ENCODE assay signal across 11 cellular contexts in the genomic region with DNA sequence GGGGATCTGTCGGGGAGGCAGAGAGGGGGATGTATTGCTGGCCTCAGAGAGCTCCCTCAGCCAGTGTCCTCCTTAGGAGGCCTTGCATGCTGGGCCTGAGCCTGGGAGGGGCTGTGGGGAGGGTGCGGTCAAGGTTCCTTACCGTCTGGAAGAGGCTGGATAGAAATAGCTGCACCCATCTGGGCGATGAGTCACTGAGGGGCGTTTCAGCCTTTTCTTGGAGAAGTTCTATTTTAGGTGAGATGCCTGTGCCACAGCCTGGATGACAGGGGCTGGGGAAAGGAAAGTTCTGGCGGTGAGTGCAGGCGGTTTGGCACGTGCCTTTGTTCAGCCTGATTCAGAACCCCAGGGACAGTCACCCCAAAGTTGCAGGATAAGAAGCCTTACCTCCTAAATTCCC. TPM values are rescaled to one million over a fixed set of nuclear protein-coding genes. Genes with fewer than 3 reads are reported as not detected.
A peak's percentile ranks its signal among the peaks of the same experiment; 100 is the strongest.
DNase-seq lines count a peak whose midpoint lies in the region; FAIRE-seq and TF ChIP-seq lines count a peak whose summit lies in the region.
"Had no signal": no experiment of that assay in that cellular context is flagged by ENCODE, and none has a peak within 500 bp of the region (broad histone marks: within the 10 kb centered on the region; RNA-seq: fewer than 3 reads in every experiment).

No MANE protein-coding gene starts in this region.

- no peak for TF ChIP-seq CTCF in astrocyte (IDR thresholded peaks at IDR 0.05; ENCODE audit: insufficient read depth, low read depth, low read length)
- TF ChIP-seq CTCF in prostate gland (IDR thresholded peaks at IDR 0.05) = no peak
- no peak for TF ChIP-seq CTCF in ovary (IDR thresholded peaks at IDR 0.05)

- H3K27ac ChIP-seq in BLaER1 (no peak overlapping the region), astrocyte (ENCODE audit: low read depth, low read length) (no peak overlapping the region), prostate gland (no peak overlapping the region), ovary (no peak overlapping the region)
- H3K27ac ChIP-seq: neural progenitor cell had no signal

- DNase-seq in KBM-7 (peak; percentile 65), astrocyte (ENCODE audit: low read depth) (peak; percentile 81), kidney tubule cell (ENCODE audit: low spot score) (peak; percentile 39), prostate gland (ENCODE audit: low spot score) (no peak), ovary (no peak), C1 segment of cervical spinal cord (lab: John Stamatoyannopoulos, UW) (no peak), NCI-H2196 treated with DMSO at 0.1 percent for 48 hours (lab: John Stamatoyannopoulos, UW; ENCODE audit: unreplicated experiment) (no peak)
- DNase-seq: NCI-H524 treated with DMSO at 0.1 percent for 48 hours; stimulated activated CD4-positive, alpha-beta T cell treated with anti-CD3 and anti-CD28 coated beads, Interleukin-2, amount 100 ng/mL, for 24 hours had no signal

- peak; percentile 80 for FAIRE-seq in astrocyte (lab: Jason Lieb, UNC)

- peaks cover 8% of the 10 kb centered on the region for H3K4me1 ChIP-seq in BLaER1
- peaks cover 7% of the 10 kb centered on the region for H3K4me1 ChIP-seq in astrocyte (ENCODE audit: insufficient read depth, low read length)
- H3K4me1 ChIP-seq in prostate gland (replicated peaks) = no peaks in the 10 kb centered on the region
- H3K4me1 ChIP-seq in ovary (ENCODE audit: insufficient read depth) = peaks cover 2% of the 10 kb centered on the region
- H3K4me1 ChIP-seq: neural progenitor cell had no signal

- no peak overlapping the region for H3K4me3 Mint-ChIP-seq in astrocyte (ENCODE audit: unreplicated experiment)
- H3K4me3 Mint-ChIP-seq: neural progenitor cell had no signal

- H3K4me2 ChIP-seq in BLaER1 (peak overlapping the region; percentile 36), astrocyte (ENCODE audit: low read length) (peak overlapping the region; percentile 30)
- H3K4me2 ChIP-seq: neural progenitor cell had no signal

- no peaks in the 10 kb centered on the region for H3K79me2 ChIP-seq in astrocyte (ENCODE audit: insufficient read depth, low read length)

- H2AFZ ChIP-seq in astrocyte (ENCODE audit: low read depth, low read length) = peak overlapping the region; percentile 32
- H2AFZ ChIP-seq: neural progenitor cell had no signal

- H3K27ac Mint-ChIP-seq in astrocyte (ENCODE audit: unreplicated experiment) = peak overlapping the region; percentile 62
- H3K27ac Mint-ChIP-seq: neural progenitor cell had no signal

- TF ChIP-seq EP300 in ovary (IDR thresholded peaks at IDR 0.05) = no peak

- H3K4me1 Mint-ChIP-seq in astrocyte (ENCODE audit: low read depth, unreplicated experiment) = peaks cover 15% of the 10 kb centered on the region

- H3K27me3 ChIP-seq in BLaER1 = no peaks in the 10 kb centered on the region
- H3K27me3 ChIP-seq in astrocyte (ENCODE audit: insufficient read depth, low read length) = no peaks in the 10 kb centered on the region
- no peaks in the 10 kb centered on the region for H3K27me3 ChIP-seq in prostate gland (replicated peaks; ENCODE audit: insufficient read depth)
- H3K27me3 ChIP-seq in ovary = no peaks in the 10 kb centered on the region
- H3K27me3 ChIP-seq: neural progenitor cell had no signal

- H3K9me3 ChIP-seq in BLaER1 (no peaks in the 10 kb centered on the region), astrocyte (ENCODE audit: insufficient read depth, low read depth, low read length) (no peaks in the 10 kb centered on the region), prostate gland (no peaks in the 10 kb centered on the region), ovary (no peaks in the 10 kb centered on the region)

- no peaks in the 10 kb centered on the region for H3K9me3 Mint-ChIP-seq in astrocyte (ENCODE audit: unreplicated experiment)
- H3K9me3 Mint-ChIP-seq: neural progenitor cell had no signal

- H3K9ac ChIP-seq in BLaER1 = no peak overlapping the region
- no peak overlapping the region for H3K9ac ChIP-seq in astrocyte (ENCODE audit: low read length)
- H3K9ac ChIP-seq: neural progenitor cell had no signal

- H3K36me3 ChIP-seq in BLaER1 (no peaks in the 10 kb centered on the region), astrocyte (ENCODE audit: insufficient read depth, low read length) (no peaks in the 10 kb centered on the region), prostate gland (no peaks in the 10 kb centered on the region), ovary (no peaks in the 10 kb centered on the region)
- H3K36me3 ChIP-seq: neural progenitor cell had no signal

- no peaks in the 10 kb centered on the region for H3K27me3 Mint-ChIP-seq in astrocyte (ENCODE audit: low read depth, unreplicated experiment)

- TF ChIP-seq POLR2A in prostate gland (IDR thresholded peaks at IDR 0.05) (no peak), ovary (IDR thresholded peaks at IDR 0.05) (no peak)

- in situ Hi-C loops in KBM-7 (cut with MboI; ENCODE audit: low pct_unique_long_range_greater_than_20kb, low sequenced_read_pairs) = no loop called here

- no peaks in the 10 kb centered on the region for H3K36me3 Mint-ChIP-seq in astrocyte (ENCODE audit: low read depth, unreplicated experiment)
- H3K36me3 Mint-ChIP-seq: neural progenitor cell had no signal

- WGBS in prostate gland = 62% methylated on average over 8 of the region's 8 CpGs
- 38 to 51% (median 47%) methylated on average over 8 of the region's 8 CpGs for WGBS in ovary, 3 donors

- H4K20me1 ChIP-seq in BLaER1 = no peaks in the 10 kb centered on the region
- no peaks in the 10 kb centered on the region for H4K20me1 ChIP-seq in astrocyte (ENCODE audit: insufficient read depth, low read length)

- H3K4me3 ChIP-seq in BLaER1 (no peak overlapping the region), astrocyte (ENCODE audit: insufficient read depth, low read depth, low read length) (no peak overlapping the region), prostate gland (no peak overlapping the region), ovary (no peak overlapping the region)
- H3K4me3 ChIP-seq: neural progenitor cell had no signal

- intact Hi-C loops in prostate gland (cut with DNase I) = no loop called here
- intact Hi-C loops in ovary (cut with DNase I) = no loop called here

RNA-seq across cellular contexts. Expression of gene APEH, which starts 35.7 kb away (rescaled TPM):
- total RNA-seq in astrocyte (80.8 and 91.2 TPM in 2 replicates), prostate gland (100 to 1,000 TPM in 1 of 2 donors, 10 to 100 TPM in 1; 84.4 to 116 TPM), ovary (10 to 100 TPM; 33.7 to 90.9 (median 65.1) TPM)
- 10 to 100 TPM; 41.6 to 42.8 TPM for polyA plus RNA-seq in ovary

RNA-seq across cellular contexts. Expression of gene MST1, which starts 50.8 kb away (rescaled TPM):
- total RNA-seq in astrocyte = 9.3 and 15.1 TPM in 2 replicates
- 10 to 100 TPM; 10.2 to 32.2 TPM for total RNA-seq in prostate gland
- 10 to 100 TPM in 6 of 7 donors, 1 to 10 TPM in 1; 5.2 to 91.0 (median 17.3) TPM for total RNA-seq in ovary
- polyA plus RNA-seq in ovary = 10 to 100 TPM in 1 of 2 donors, 1 to 10 TPM in 1; 3.5 to 31.3 TPM

RNA-seq across cellular contexts. Expression of gene RNF123, which starts 50.9 kb away (rescaled TPM):
- total RNA-seq in astrocyte (40.9 and 49.8 TPM in 2 replicates), prostate gland (10 to 100 TPM; 24.9 to 58.3 TPM), ovary (10 to 100 TPM; 15.9 to 37.6 (median 24.0) TPM)
- polyA plus RNA-seq in ovary = 10 to 100 TPM; 16.3 to 26.2 TPM

Comparison
In these comparisons a context has a peak if more than half of its experiments do, and no peak if none do; other contexts are left out.
1. DNase-seq: peak in KBM-7 (single experiment), astrocyte (single experiment) and kidney tubule cell (single experiment); none in prostate gland (single experiment), ovary (0 of 5), C1 segment of cervical spinal cord (0 of 14) and NCI-H2196 treated with DMSO at 0.1 percent for 48 hours (single experiment).